In the genomic region with DNA sequence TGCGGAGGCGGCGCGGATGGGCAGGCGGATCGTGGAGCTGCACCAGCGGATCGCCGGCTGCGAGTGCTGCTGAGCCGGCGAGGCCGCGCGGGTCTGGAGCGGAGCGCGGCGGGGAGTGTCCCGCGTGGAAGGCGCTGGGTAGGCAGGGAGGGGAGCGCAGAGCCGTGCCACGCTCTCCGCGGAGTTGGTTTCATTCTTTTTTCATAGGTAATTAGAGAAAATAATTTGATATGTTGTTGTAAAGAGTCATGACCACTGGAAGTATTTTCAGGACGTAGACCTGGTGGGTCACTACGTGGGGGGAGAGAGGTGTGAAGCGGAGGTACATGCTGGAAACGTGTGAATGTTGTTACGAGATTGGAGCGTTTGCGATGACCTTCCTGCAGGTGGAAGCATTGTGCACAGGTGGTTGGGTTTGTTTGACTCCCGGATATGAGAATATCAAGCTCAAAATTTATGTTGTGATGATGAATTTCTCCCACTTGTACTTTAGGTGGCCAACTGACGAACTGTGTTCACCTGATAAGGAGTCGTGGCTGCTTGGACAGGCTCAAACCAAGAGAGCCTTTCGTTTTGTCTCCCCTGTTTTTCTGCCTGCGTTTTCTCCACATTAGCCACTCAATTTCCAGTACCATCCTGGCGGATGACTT, we compare ENCODE assay signal across 8 cellular contexts. TPM values are rescaled to one million over a fixed set of nuclear protein-coding genes. Genes with fewer than 3 reads are reported as not detected.
DNase-seq lines count a peak whose midpoint lies in the region; ATAC-seq and TF ChIP-seq lines count a peak whose summit lies in the region.

No MANE protein-coding gene starts in this region.

- H3K27ac Mint-ChIP-seq in T-cell, result peak overlapping the region; percentile 79 to 94
- H3K27ac Mint-ChIP-seq in brain, result peak overlapping the region; percentile 2 to 92 (median 69)

- TF ChIP-seq CTCF in GM10248 (IDR thresholded peaks at IDR 0.05; ENCODE audit: control extremely low read depth, extremely low read depth, low read depth, missing control alignments) (peak; percentile 47), brain (conservative IDR thresholded peaks at IDR 0.05) (peak; percentile 19 to 59)

- DNase-seq in GM10248 (ENCODE audit: extremely low spot score) (peak; percentile 68), KBM-7 (peak; percentile 61), T-cell (peak; percentile 36 to 76 (median 63)), kidney tubule cell (ENCODE audit: low spot score) (peak; percentile 74), mesenteric fat pad (ENCODE audit: low spot score) (no peak)
- DNase-seq in stimulated activated CD4-positive, alpha-beta T cell treated with anti-CD3 and anti-CD28 coated beads, Interleukin-4, amount 100 ng/mL, for 4 hours, result peak; percentile 35 to 73

- H3K27me3 Mint-ChIP-seq in T-cell (no peaks in the 10 kb centered on the region), brain (peaks cover 6% of the 10 kb centered on the region)

- POLR2A ChIA-PET in GM10248 (lab: Yijun Ruan, JAX) (interaction anchor here (0.9 to 2.3 kb wide), 5 partner anchors 16 to 35 kb away, joined by 3 to 11 read pairs (median 3); a partner anchor contains a TSS), T-cell (lab: Charles Lee) (interaction anchor here (0.5 to 1.7 kb wide), 13 partner anchors 13 to 395 kb away, joined by 3 to 8 read pairs (median 3); a partner anchor contains a TSS)

- peaks cover 0 to 3% (median 0%) of the 10 kb centered on the region in 3 donors for H3K9me3 Mint-ChIP-seq in T-cell
- peaks cover 0 to 7% (median 3%) of the 10 kb centered on the region in 5 experiments for H3K9me3 Mint-ChIP-seq in brain

- H3K4me3 Mint-ChIP-seq in T-cell, result peak overlapping the region; percentile 89 to 93 (median 92)
- H3K4me3 Mint-ChIP-seq in brain, result peak overlapping the region; percentile 85 to 97 (median 94)

- in situ Hi-C loops in KBM-7 (cut with MboI; ENCODE audit: low pct_unique_long_range_greater_than_20kb, low sequenced_read_pairs), result no loop called here

- H3K4me1 Mint-ChIP-seq in T-cell (peaks cover 50 to 55% (median 51%) of the 10 kb centered on the region in 3 donors), brain (peaks cover 44% of the 10 kb centered on the region)

- H3K36me3 Mint-ChIP-seq in T-cell, result peaks cover 50% of the 10 kb centered on the region
- peaks cover 44% of the 10 kb centered on the region for H3K36me3 Mint-ChIP-seq in brain

- CTCF ChIA-PET in GM10248 (lab: Yijun Ruan, JAX) (interaction anchor here (0.7 to 3.5 kb wide), 14 partner anchors 11 to 424 kb away, joined by 3 to 26 read pairs (median 4); a partner anchor contains a TSS), T-cell (lab: Charles Lee) (interaction anchor here (0.5 to 3.0 kb wide), 44 partner anchors 11 to 1264 kb away, joined by 3 to 52 read pairs (median 4); a partner anchor contains a TSS)

- peak; percentile 42 for ATAC-seq in GM21786 (IDR thresholded peaks at IDR 0.05; ENCODE audit: unreplicated experiment)
- ATAC-seq in T-cell (replicated peaks in 1 of 4), result peak; percentile 46 to 55 (median 52)

RNA-seq across cellular contexts. Expression of a gene that starts 19.1 kb away (rescaled TPM):
- 1 to 10 TPM in 3 of 5 donors, under 1 TPM in 1, not detected in 1; 0.70 to 3.8 (median 1.9) TPM for total RNA-seq in T-cell
- 0.85 TPM for polyA plus RNA-seq in brain (ENCODE audit: insufficient read depth, low read depth, low replicate concordance)
- total RNA-seq in mesenteric fat pad, result 16.1 TPM

RNA-seq across cellular contexts. Expression of a gene that starts 34.1 kb away (rescaled TPM):
- total RNA-seq in T-cell, result 100 to 1,000 TPM; 138 to 169 (median 138) TPM
- 526 TPM for polyA plus RNA-seq in brain (ENCODE audit: insufficient read depth, low read depth, low replicate concordance)
- total RNA-seq in mesenteric fat pad, result 234 TPM

RNA-seq across cellular contexts. Expression of a gene that starts 35.0 kb away (rescaled TPM):
- total RNA-seq in T-cell (100 to 1,000 TPM in 3 of 5 donors, 10 to 100 TPM in 2; 28.8 to 121 (median 112) TPM), mesenteric fat pad (34.5 TPM)
- polyA plus RNA-seq in brain (ENCODE audit: insufficient read depth, low read depth, low replicate concordance), result 83.7 TPM

RNA-seq across cellular contexts. Expression of a gene that starts 41.3 kb away (rescaled TPM):
- total RNA-seq in T-cell, result 10 to 100 TPM; 20.7 to 41.9 (median 36.6) TPM
- 11.0 TPM for polyA plus RNA-seq in brain (ENCODE audit: insufficient read depth, low read depth, low replicate concordance)
- 14.2 TPM for total RNA-seq in mesenteric fat pad
